21 cellular contexts compared by ENCODE assay signal in genomic region chr1:245591346-245592082, GRCh38.
"Had no signal": no experiment of that assay in that cellular context is flagged by ENCODE, and none has a peak within 500 bp of the region (broad histone marks: within the 10 kb centered on the region; RNA-seq: fewer than 3 reads in every experiment).

No MANE protein-coding gene starts in this region.

- H3K27ac Mint-ChIP-seq: naive thymus-derived CD4-positive, alpha-beta T cell; progenitor cell of endocrine pancreas; stimulated activated memory B cell treated with anti-CD40 and anti-IgM and Interleukin-4, amounts not matched to agents 10 μg/mL and 1 μg/mL and 100 μg/mL, for 72 hours; stimulated activated naive CD8-positive, alpha-beta T cell treated with anti-CD3 and anti-CD28 coated beads, Interleukin-15, amount 100 ng/mL, for 72 hours had no signal

- H3K4me3 Mint-ChIP-seq: naive thymus-derived CD4-positive, alpha-beta T cell; stimulated activated memory B cell treated with anti-CD40 and anti-IgM and Interleukin-4, amounts not matched to agents 10 μg/mL and 1 μg/mL and 100 μg/mL, for 72 hours; stimulated activated naive CD8-positive, alpha-beta T cell treated with anti-CD3 and anti-CD28 coated beads, Interleukin-15, amount 100 ng/mL, for 72 hours had no signal

- H3K9me3 ChIP-seq: colonic mucosa, pancreas, right lobe of liver, testis had no signal

- H3K36me3 Mint-ChIP-seq: naive thymus-derived CD4-positive, alpha-beta T cell; stimulated activated memory B cell treated with anti-CD40 and anti-IgM and Interleukin-4, amounts not matched to agents 10 μg/mL and 1 μg/mL and 100 μg/mL, for 72 hours had no signal

- H3K27me3 Mint-ChIP-seq: naive thymus-derived CD4-positive, alpha-beta T cell; stimulated activated memory B cell treated with anti-CD40 and anti-IgM and Interleukin-4, amounts not matched to agents 10 μg/mL and 1 μg/mL and 100 μg/mL, for 72 hours had no signal

- ATAC-seq: heart left ventricle; left colon; left ventricle myocardium superior; naive thymus-derived CD4-positive, alpha-beta T cell; pancreas; right lobe of liver; stimulated activated memory B cell treated with anti-CD40 and anti-IgM and Interleukin-4, amounts not matched to agents 10 μg/mL and 1 μg/mL and 100 μg/mL, for 72 hours; stimulated activated naive CD8-positive, alpha-beta T cell treated with anti-CD3 and anti-CD28 coated beads, Interleukin-15, amount 100 ng/mL, for 72 hours had no signal

- DNase-seq: colonic mucosa; effector CD8-positive, alpha-beta T cell; foreskin melanocyte; heart left ventricle; hippocampal formation; left colon; left ventricle myocardium superior; naive thymus-derived CD4-positive, alpha-beta T cell; nucleus accumbens; pancreas; right lobe of liver; spleen; stimulated activated CD4-positive, alpha-beta T cell treated with anti-CD3 and anti-CD28 coated beads, Interleukin-15, amount 100 ng/mL, for 24 hours; stimulated activated CD4-positive, alpha-beta T cell treated with anti-CD3 and anti-CD28 coated beads, Interleukin-1b, Interleukin-23, amount 100 ng/mL, for 48 hours; stimulated activated CD4-positive, alpha-beta T cell treated with anti-CD3 and anti-CD28 coated beads, Interleukin-4, amount 100 ng/mL, for 24 hours; stimulated activated naive CD8-positive, alpha-beta T cell treated with anti-CD3 and anti-CD28 coated beads, Interleukin-15, amount 100 ng/mL, for 72 hours; testis had no signal

- H3K4me1 Mint-ChIP-seq: naive thymus-derived CD4-positive, alpha-beta T cell; stimulated activated memory B cell treated with anti-CD40 and anti-IgM and Interleukin-4, amounts not matched to agents 10 μg/mL and 1 μg/mL and 100 μg/mL, for 72 hours; stimulated activated naive CD8-positive, alpha-beta T cell treated with anti-CD3 and anti-CD28 coated beads, Interleukin-15, amount 100 ng/mL, for 72 hours had no signal

- H3K36me3 ChIP-seq: colonic mucosa, heart left ventricle, pancreas, right lobe of liver, spleen, tibial nerve had no signal

- H3K4me3 ChIP-seq: colonic mucosa, heart left ventricle, lung, pancreas, right lobe of liver, spleen, testis, tibial nerve had no signal

- H3K4me1 ChIP-seq: colonic mucosa, pancreas, right lobe of liver, spleen, testis, tibial nerve had no signal

- H3K27me3 ChIP-seq: colonic mucosa, heart left ventricle, pancreas, right lobe of liver, spleen, testis, tibial nerve had no signal

- H3K27ac ChIP-seq: colonic mucosa, heart left ventricle, pancreas, right lobe of liver, spleen, testis, tibial nerve had no signal
